ENCODE assay signal across 7 cellular contexts in the genomic region with DNA sequence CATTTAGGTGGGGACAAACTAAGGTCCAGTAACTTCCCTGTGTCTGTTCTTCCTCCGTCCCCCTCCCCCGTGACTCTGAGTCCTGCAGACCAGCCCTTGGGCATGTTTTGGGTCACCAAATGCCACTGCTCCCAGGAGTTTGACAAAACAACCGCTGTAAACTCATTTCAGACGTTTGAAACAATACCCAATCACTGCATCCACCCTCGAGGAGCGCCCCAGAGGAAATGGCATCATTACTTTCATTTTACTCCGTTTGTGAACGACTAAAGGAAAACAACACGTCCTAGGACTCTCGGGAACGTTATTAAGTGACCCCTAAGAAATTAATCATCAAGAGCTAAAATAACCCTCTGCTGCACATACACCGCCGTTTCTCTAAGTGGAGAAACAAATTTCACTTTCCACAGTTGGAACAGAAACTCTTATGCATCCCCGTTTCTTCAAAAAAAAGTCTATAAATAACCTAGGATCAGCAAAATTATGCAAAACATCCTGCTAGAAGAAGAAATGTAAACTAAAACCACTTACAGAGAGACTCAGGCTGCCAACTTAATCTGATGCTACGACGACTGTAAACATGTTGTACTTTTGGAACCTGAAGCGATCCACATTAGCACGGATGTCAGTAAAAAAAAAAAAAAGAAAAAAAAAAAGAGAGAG.
DNase-seq lines count a peak whose midpoint lies in the region; ATAC-seq and FAIRE-seq lines count a peak whose summit lies in the region.

No MANE protein-coding gene starts in this region.

- 9 to 15% (median 10%) methylated on average over 18 of the region's 18 CpGs for WGBS in small intestine, 3 donors

- H3K4me1 ChIP-seq in small intestine (ENCODE audit: control insufficient read depth in 2 of 2, insufficient read depth in 1 of 2, low read depth in 1 of 2, low read length in 1 of 2): peaks cover 0 to 3% of the 10 kb centered on the region in 2 donors

- H3K9me3 ChIP-seq in small intestine (ENCODE audit: control insufficient read depth, low read depth): no peaks in the 10 kb centered on the region

- DNase-seq in M059J (ENCODE audit: low read depth): peak; percentile 71
- DNase-seq in activated naive CD4-positive, alpha-beta T cell treated with Interleukin-2 at 50 U/mL for 16 hours: peak; percentile 42
- DNase-seq in hepatic stellate cell (ENCODE audit: low spot score): peak; percentile 53
- DNase-seq in small intestine: peak; percentile 28
- DNase-seq in NCI-H187 treated with DMSO at 0.1 percent for 48 hours (lab: John Stamatoyannopoulos, UW): no peak

- no peak for FAIRE-seq in small intestine (lab: Jason Lieb, UNC)

- H3K27me3 ChIP-seq in small intestine (ENCODE audit: control insufficient read depth in 2 of 2, insufficient read depth in 2 of 2, low read length in 2 of 2): no peaks in the 10 kb centered on the region

- ATAC-seq in GM19351 (IDR thresholded peaks at IDR 0.05; ENCODE audit: unreplicated experiment) (peak; percentile 48), GM18868 (IDR thresholded peaks at IDR 0.05; ENCODE audit: unreplicated experiment) (no peak)

- H3K27ac ChIP-seq in small intestine (ENCODE audit: low read depth in 1 of 2, low read length in 1 of 2): peak overlapping the region; percentile 24 to 88

- H3K4me3 ChIP-seq in small intestine (ENCODE audit: low read depth in 1 of 2, low read length in 2 of 2): peak overlapping the region in 1 of 2 donors; percentile 27

- no peaks in the 10 kb centered on the region for H3K36me3 ChIP-seq in small intestine (ENCODE audit: control insufficient read depth in 2 of 2, insufficient read depth in 2 of 2, low read length in 2 of 2)
